22 cellular contexts compared by ENCODE assay signal in genomic region chr20:32559216-32559752, GRCh38. TPM values are rescaled to one million over a fixed set of nuclear protein-coding genes. Genes with fewer than 3 reads are reported as not detected.
DNase-seq lines count a peak whose midpoint lies in the region; ATAC-seq and TF ChIP-seq lines count a peak whose summit lies in the region.
"Had no signal": no experiment of that assay in that cellular context is flagged by ENCODE, and none has a peak within 500 bp of the region (broad histone marks: within the 10 kb centered on the region; RNA-seq: fewer than 3 reads in every experiment).

No MANE protein-coding gene starts in this region.

- POLR2A ChIA-PET in activated CD8-positive, alpha-beta T cell treated with anti-CD3 and anti-CD28 coated beads, Interleukin-2, amount 10 ng/mL, durations not matched to agents 7 days and 5 days (lab: Charles Lee), result interaction anchor here (1.3 kb wide), 1 partner anchor 20 kb away, joined by 4 read pairs; no protein-coding TSS in a partner anchor
- POLR2A ChIA-PET in activated CD8-positive, alpha-beta T cell treated with anti-CD3 and anti-CD28 coated beads for 36 hours (lab: Charles Lee), result interaction anchor here (1.9 to 8.8 kb wide), 3 partner anchors 15 to 21 kb away, joined by 5 to 57 read pairs (median 7); no protein-coding TSS in a partner anchor
- POLR2A ChIA-PET in HEK293 (lab: Yijun Ruan, JAX), result no interaction called here

- 86% methylated on average over 7 of the region's 7 CpGs for WGBS in right cardiac atrium

- H3K79me2 ChIP-seq in neural progenitor cell (ENCODE audit: low read depth), result no peaks in the 10 kb centered on the region

- no peak overlapping the region for H3K27ac ChIP-seq in HEK293 (ENCODE audit: extremely low read depth, low read depth, low read length)
- H3K27ac ChIP-seq in neural progenitor cell, result no peak overlapping the region
- H3K27ac ChIP-seq in foreskin keratinocyte, result no peak overlapping the region
- no peak overlapping the region for H3K27ac ChIP-seq in right cardiac atrium (ENCODE audit: low read length)
- H3K27ac ChIP-seq: brain microvascular endothelial cell, Peyer's patch, SJCRH30 had no signal

- H3K4me1 ChIP-seq in HEK293 (ENCODE audit: control insufficient read depth, insufficient read depth, low read length) (peaks cover 6% of the 10 kb centered on the region), neural progenitor cell (peaks cover 58% of the 10 kb centered on the region), foreskin keratinocyte (no peaks in the 10 kb centered on the region), right cardiac atrium (ENCODE audit: control insufficient read depth, insufficient read depth, low read length) (no peaks in the 10 kb centered on the region)

- no peak overlapping the region for H3K9ac ChIP-seq in neural progenitor cell

- peak overlapping the region; percentile 34 for H3K27ac Mint-ChIP-seq in activated CD8-positive, alpha-beta T cell treated with anti-CD3 and anti-CD28 coated beads, Interleukin-2, amount 10 ng/mL, durations not matched to agents 7 days and 5 days
- H3K27ac Mint-ChIP-seq in activated CD8-positive, alpha-beta T cell treated with anti-CD3 and anti-CD28 coated beads for 36 hours, result no peak overlapping the region
- H3K27ac Mint-ChIP-seq in effector memory CD8-positive, alpha-beta T cell, result peak overlapping the region; percentile 72 to 74
- peak overlapping the region; percentile 27 for H3K27ac Mint-ChIP-seq in neural progenitor cell
- H3K27ac Mint-ChIP-seq: activated T-cell treated with anti-CD3 and anti-CD28 coated beads, Interleukin-2, amount 50 U/mL, for 72 hours; T-helper 1 cell treated with Interleukin-12 subunit alpha and Interleukin-12 subunit beta and Interleukin-4 antibody, amounts not matched to agents 30 μg/mL and 1 μg/mL, for 36 hours had no signal

- no peak for DNase-seq in activated CD8-positive, alpha-beta T cell treated with anti-CD3 and anti-CD28 coated beads, Interleukin-2, amount 10 ng/mL, durations not matched to agents 7 days and 5 days
- DNase-seq in activated CD8-positive, alpha-beta T cell treated with anti-CD3 and anti-CD28 coated beads for 36 hours, result no peak
- no peak for DNase-seq in effector memory CD8-positive, alpha-beta T cell
- DNase-seq in neural progenitor cell (ENCODE audit: low spot score), result no peak
- DNase-seq in foreskin keratinocyte, result no peak
- no peak for DNase-seq in right cardiac atrium
- DNase-seq in DMS114 treated with DMSO at 0.1 percent for 48 hours (lab: John Stamatoyannopoulos, UW; ENCODE audit: unreplicated experiment), result no peak
- DNase-seq: activated T-cell treated with anti-CD3 and anti-CD28 coated beads, Interleukin-2, amount 50 U/mL, for 72 hours; AML-193; brain microvascular endothelial cell; effector memory CD4-positive, alpha-beta T cell; islet precursor cell; NCI-H1048; NCI-H187; NCI-H526 treated with DMSO at 0.1 percent for 48 hours; Peyer's patch; stimulated activated CD4-positive, alpha-beta T cell treated with anti-CD3 and anti-CD28 coated beads, Interleukin-2, amount 100 ng/mL, for 24 hours had no signal

- H3K9me3 ChIP-seq in HEK293 (ENCODE audit: control insufficient read depth, insufficient read depth, low read depth, low read length), result no peaks in the 10 kb centered on the region
- no peaks in the 10 kb centered on the region for H3K9me3 ChIP-seq in neural progenitor cell (ENCODE audit: low read depth)
- no peaks in the 10 kb centered on the region for H3K9me3 ChIP-seq in right cardiac atrium (ENCODE audit: control insufficient read depth, low read length)
- H3K9me3 ChIP-seq: HAP-1, Peyer's patch, SJCRH30 had no signal

- no peak overlapping the region for H2AFZ ChIP-seq in neural progenitor cell (replicated peaks)

- CTCF ChIA-PET in activated CD8-positive, alpha-beta T cell treated with anti-CD3 and anti-CD28 coated beads, Interleukin-2, amount 10 ng/mL, durations not matched to agents 7 days and 5 days (lab: Charles Lee), result interaction anchor here (1.2 to 1.4 kb wide), 2 partner anchors 17 to 20 kb away, joined by 3 read pairs; no protein-coding TSS in a partner anchor
- CTCF ChIA-PET in activated CD8-positive, alpha-beta T cell treated with anti-CD3 and anti-CD28 coated beads for 36 hours (lab: Charles Lee), result no interaction called here
- CTCF ChIA-PET in HEK293 (lab: Yijun Ruan, JAX), result interaction anchor here (0.6 kb wide), 1 partner anchor 9 kb away, joined by 5 read pairs; no protein-coding TSS in a partner anchor

- no peaks in the 10 kb centered on the region for H3K27me3 ChIP-seq in neural progenitor cell
- peaks cover 36% of the 10 kb centered on the region for H3K27me3 ChIP-seq in foreskin keratinocyte
- H3K27me3 ChIP-seq in right cardiac atrium (ENCODE audit: control insufficient read depth, insufficient read depth), result no peaks in the 10 kb centered on the region
- H3K27me3 ChIP-seq: brain microvascular endothelial cell, Peyer's patch had no signal

- H3K4me1 Mint-ChIP-seq in activated CD8-positive, alpha-beta T cell treated with anti-CD3 and anti-CD28 coated beads, Interleukin-2, amount 10 ng/mL, durations not matched to agents 7 days and 5 days (ENCODE audit: low read depth), result peaks cover 33% of the 10 kb centered on the region
- peaks cover 65% of the 10 kb centered on the region for H3K4me1 Mint-ChIP-seq in activated CD8-positive, alpha-beta T cell treated with anti-CD3 and anti-CD28 coated beads for 36 hours (ENCODE audit: low read depth)
- peaks cover 62 to 64% of the 10 kb centered on the region in 2 donors for H3K4me1 Mint-ChIP-seq in effector memory CD8-positive, alpha-beta T cell (ENCODE audit: low read depth in 2 of 2)
- H3K4me1 Mint-ChIP-seq in neural progenitor cell, result peaks cover 48% of the 10 kb centered on the region

- no peaks in the 10 kb centered on the region for H3K27me3 Mint-ChIP-seq in activated CD8-positive, alpha-beta T cell treated with anti-CD3 and anti-CD28 coated beads, Interleukin-2, amount 10 ng/mL, durations not matched to agents 7 days and 5 days (ENCODE audit: low read depth)
- H3K27me3 Mint-ChIP-seq in activated CD8-positive, alpha-beta T cell treated with anti-CD3 and anti-CD28 coated beads for 36 hours, result no peaks in the 10 kb centered on the region
- no peaks in the 10 kb centered on the region for H3K27me3 Mint-ChIP-seq in effector memory CD8-positive, alpha-beta T cell
- H3K27me3 Mint-ChIP-seq in neural progenitor cell (ENCODE audit: insufficient read depth, low read depth), result peaks cover 11% of the 10 kb centered on the region

- H3K4me3 ChIP-seq in HEK293 (ENCODE audit: low read depth, low read length) (no peak overlapping the region), neural progenitor cell (no peak overlapping the region), right cardiac atrium (ENCODE audit: low read length) (no peak overlapping the region)
- H3K4me3 ChIP-seq: HAP-1, Peyer's patch, SJCRH30, smooth muscle cell had no signal

- H3K36me3 ChIP-seq in HEK293 (ENCODE audit: control insufficient read depth in 2 of 2, insufficient read depth in 1 of 2, low read length in 2 of 2) (no peaks in the 10 kb centered on the region), neural progenitor cell (no peaks in the 10 kb centered on the region)
- H3K36me3 ChIP-seq: brain microvascular endothelial cell, HAP-1, Peyer's patch, SJCRH30 had no signal

- TF ChIP-seq CTCF in activated CD8-positive, alpha-beta T cell treated with anti-CD3 and anti-CD28 coated beads for 36 hours (IDR thresholded peaks at IDR 0.05), result no peak
- TF ChIP-seq CTCF in HEK293 (tag by site-specific recombination; IDR thresholded peaks at IDR 0.05), result no peak
- TF ChIP-seq CTCF in neural progenitor cell (IDR thresholded peaks at IDR 0.05), result no peak
- no peak for TF ChIP-seq CTCF in foreskin keratinocyte (conservative IDR thresholded peaks at IDR 0.05)

- peaks cover 3% of the 10 kb centered on the region for H3K36me3 Mint-ChIP-seq in activated CD8-positive, alpha-beta T cell treated with anti-CD3 and anti-CD28 coated beads, Interleukin-2, amount 10 ng/mL, durations not matched to agents 7 days and 5 days (ENCODE audit: low read depth)
- H3K36me3 Mint-ChIP-seq in activated CD8-positive, alpha-beta T cell treated with anti-CD3 and anti-CD28 coated beads for 36 hours (ENCODE audit: low read depth), result no peaks in the 10 kb centered on the region
- H3K36me3 Mint-ChIP-seq in effector memory CD8-positive, alpha-beta T cell (ENCODE audit: insufficient read depth), result peaks cover 12% of the 10 kb centered on the region
- H3K36me3 Mint-ChIP-seq in neural progenitor cell, result no peaks in the 10 kb centered on the region

- H4K20me1 ChIP-seq in neural progenitor cell (ENCODE audit: low read depth), result peaks cover 23% of the 10 kb centered on the region

- no peaks in the 10 kb centered on the region for H3K9me3 Mint-ChIP-seq in activated CD8-positive, alpha-beta T cell treated with anti-CD3 and anti-CD28 coated beads, Interleukin-2, amount 10 ng/mL, durations not matched to agents 7 days and 5 days (ENCODE audit: insufficient read depth)
- H3K9me3 Mint-ChIP-seq in activated CD8-positive, alpha-beta T cell treated with anti-CD3 and anti-CD28 coated beads for 36 hours, result no peaks in the 10 kb centered on the region
- H3K9me3 Mint-ChIP-seq in effector memory CD8-positive, alpha-beta T cell, result no peaks in the 10 kb centered on the region
- H3K9me3 Mint-ChIP-seq in neural progenitor cell, result peaks cover 3% of the 10 kb centered on the region
- H3K9me3 Mint-ChIP-seq: T-helper 1 cell treated with Interleukin-12 subunit alpha and Interleukin-12 subunit beta and Interleukin-4 antibody, amounts not matched to agents 30 μg/mL and 1 μg/mL, for 36 hours had no signal

- H3K4me3 Mint-ChIP-seq in activated CD8-positive, alpha-beta T cell treated with anti-CD3 and anti-CD28 coated beads, Interleukin-2, amount 10 ng/mL, durations not matched to agents 7 days and 5 days, result no peak overlapping the region
- H3K4me3 Mint-ChIP-seq in activated CD8-positive, alpha-beta T cell treated with anti-CD3 and anti-CD28 coated beads for 36 hours, result no peak overlapping the region
- no peak overlapping the region for H3K4me3 Mint-ChIP-seq in effector memory CD8-positive, alpha-beta T cell
- H3K4me3 Mint-ChIP-seq in neural progenitor cell, result peak overlapping the region; percentile 57
- H3K4me3 Mint-ChIP-seq: T-helper 1 cell treated with Interleukin-12 subunit alpha and Interleukin-12 subunit beta and Interleukin-4 antibody, amounts not matched to agents 30 μg/mL and 1 μg/mL, for 36 hours had no signal

- no peak overlapping the region for H3K4me2 ChIP-seq in neural progenitor cell
- H3K4me2 ChIP-seq: smooth muscle cell had no signal

- no peak for ATAC-seq in activated CD8-positive, alpha-beta T cell treated with anti-CD3 and anti-CD28 coated beads, Interleukin-2, amount 10 ng/mL, durations not matched to agents 7 days and 5 days
- ATAC-seq in activated CD8-positive, alpha-beta T cell treated with anti-CD3 and anti-CD28 coated beads for 36 hours, result no peak
- no peak for ATAC-seq in effector memory CD8-positive, alpha-beta T cell (replicated peaks)
- ATAC-seq in foreskin keratinocyte (no peak), right cardiac atrium (no peak)
- ATAC-seq: activated T-cell treated with anti-CD3 and anti-CD28 coated beads, Interleukin-2, amount 50 U/mL, for 72 hours had no signal

- intact Hi-C loops in activated CD8-positive, alpha-beta T cell treated with anti-CD3 and anti-CD28 coated beads for 36 hours (cut with micrococcal nuclease), result no loop called here
- intact Hi-C loops in right cardiac atrium (cut with DNase I), result no loop called here

- peaks cover 56% of the 10 kb centered on the region for H3F3A ChIP-seq in neural progenitor cell (ENCODE audit: low read depth)

RNA-seq across cellular contexts. Expression of gene NOL4L, which starts 25.8 kb away (rescaled TPM):
- 10 to 100 TPM; 22.2 to 24.5 TPM for total RNA-seq in activated CD8-positive, alpha-beta T cell treated with anti-CD3 and anti-CD28 coated beads, Interleukin-2, amount 10 ng/mL, durations not matched to agents 7 days and 5 days
- 10 to 100 TPM; 23.3 to 23.9 TPM for total RNA-seq in activated CD8-positive, alpha-beta T cell treated with anti-CD3 and anti-CD28 coated beads for 36 hours
- total RNA-seq in neural progenitor cell (ENCODE audit: low replicate concordance) (11.9 and 25.6 TPM in 2 replicates), foreskin keratinocyte (1.5 and 1.7 TPM in 2 replicates), right cardiac atrium (10 to 100 TPM in 1 of 4 donors, 1 to 10 TPM in 3; 6.5 to 10.9 (median 8.0) TPM)
- polyA plus RNA-seq in foreskin keratinocyte (0.67 and 1.4 TPM in 2 replicates), right cardiac atrium (8.3 TPM)
